11 cellular contexts compared by ENCODE assay signal in genomic region chr10:97718659-97719142, GRCh38. TPM values are rescaled to one million over a fixed set of nuclear protein-coding genes. Genes with fewer than 3 reads are reported as not detected.
DNase-seq lines count a peak whose midpoint lies in the region; ATAC-seq and TF ChIP-seq lines count a peak whose summit lies in the region.
"Had no signal": no experiment of that assay in that cellular context is flagged by ENCODE, and none has a peak within 500 bp of the region (broad histone marks: within the 10 kb centered on the region; RNA-seq: fewer than 3 reads in every experiment).

No MANE protein-coding gene starts in this region.

- TF ChIP-seq CTCF in C4-2B (conservative IDR thresholded peaks at IDR 0.05) (no peak), coronary artery (IDR thresholded peaks at IDR 0.05) (no peak)

- CTCF ChIA-PET in activated naive CD4-positive, alpha-beta T cell treated with anti-CD3 and anti-CD28 coated beads, Interleukin-2, amount 10 ng/mL, durations not matched to agents 7 days and 5 days (lab: Charles Lee), result interaction anchor here (0.7 to 2.6 kb wide), 4 partner anchors 10 to 524 kb away, joined by 3 to 12 read pairs (median 3); no protein-coding TSS in a partner anchor

- ATAC-seq in HG03457 (IDR thresholded peaks at IDR 0.05; ENCODE audit: unreplicated experiment), result no peak
- no peak for ATAC-seq in stimulated activated memory B cell treated with anti-CD40 and anti-IgM and Interleukin-4, amounts not matched to agents 10 μg/mL and 1 μg/mL and 100 μg/mL, for 72 hours
- ATAC-seq: activated naive CD4-positive, alpha-beta T cell treated with anti-CD3 and anti-CD28 coated beads, Interleukin-2, amount 50 U/mL, for 72 hours had no signal

- intact Hi-C loops in activated T-helper 1 cell treated with anti-CD3 and anti-CD28 coated beads, Interleukin-12 subunit alpha, Interleukin-12 subunit beta, Interleukin-2, Interleukin-4 antibody, amounts not matched to agents 30 ng/mL and 10 ng/mL and 1 ng/mL, durations not matched to agents 14 hours and 24 hours and 36 hours (cut with micrococcal nuclease), result no loop called here

- H3K4me3 Mint-ChIP-seq in activated T-helper 1 cell treated with anti-CD3 and anti-CD28 coated beads, Interleukin-12 subunit alpha, Interleukin-12 subunit beta, Interleukin-2, Interleukin-4 antibody, amounts not matched to agents 30 ng/mL and 10 ng/mL and 1 ng/mL, durations not matched to agents 14 hours and 24 hours and 36 hours, result no peak overlapping the region
- H3K4me3 Mint-ChIP-seq in activated naive CD4-positive, alpha-beta T cell treated with anti-CD3 and anti-CD28 coated beads, Interleukin-2, amount 10 ng/mL, durations not matched to agents 7 days and 5 days, result no peak overlapping the region
- H3K4me3 Mint-ChIP-seq in stimulated activated memory B cell treated with anti-CD40 and anti-IgM and Interleukin-4, amounts not matched to agents 10 μg/mL and 1 μg/mL and 100 μg/mL, for 72 hours, result no peak overlapping the region

- H3K9me3 Mint-ChIP-seq in activated T-helper 1 cell treated with anti-CD3 and anti-CD28 coated beads, Interleukin-12 subunit alpha, Interleukin-12 subunit beta, Interleukin-2, Interleukin-4 antibody, amounts not matched to agents 30 ng/mL and 10 ng/mL and 1 ng/mL, durations not matched to agents 14 hours and 24 hours and 36 hours, result no peaks in the 10 kb centered on the region
- H3K9me3 Mint-ChIP-seq in activated naive CD4-positive, alpha-beta T cell treated with anti-CD3 and anti-CD28 coated beads, Interleukin-2, amount 10 ng/mL, durations not matched to agents 7 days and 5 days, result no peaks in the 10 kb centered on the region
- no peaks in the 10 kb centered on the region for H3K9me3 Mint-ChIP-seq in stimulated activated memory B cell treated with anti-CD40 and anti-IgM and Interleukin-4, amounts not matched to agents 10 μg/mL and 1 μg/mL and 100 μg/mL, for 72 hours
- H3K9me3 Mint-ChIP-seq: activated naive CD4-positive, alpha-beta T cell treated with anti-CD3 and anti-CD28 coated beads, Interleukin-2, amount 50 U/mL, for 72 hours had no signal

- H3K27ac ChIP-seq in C4-2B (peak overlapping the region; percentile 54), coronary artery (peak overlapping the region; percentile 93 to 96)

- peaks cover 17% of the 10 kb centered on the region for H3K27me3 Mint-ChIP-seq in activated T-helper 1 cell treated with anti-CD3 and anti-CD28 coated beads, Interleukin-12 subunit alpha, Interleukin-12 subunit beta, Interleukin-2, Interleukin-4 antibody, amounts not matched to agents 30 ng/mL and 10 ng/mL and 1 ng/mL, durations not matched to agents 14 hours and 24 hours and 36 hours (ENCODE audit: insufficient read depth)
- H3K27me3 Mint-ChIP-seq in activated naive CD4-positive, alpha-beta T cell treated with anti-CD3 and anti-CD28 coated beads, Interleukin-2, amount 10 ng/mL, durations not matched to agents 7 days and 5 days, result peaks cover 53% of the 10 kb centered on the region
- no peaks in the 10 kb centered on the region for H3K27me3 Mint-ChIP-seq in stimulated activated memory B cell treated with anti-CD40 and anti-IgM and Interleukin-4, amounts not matched to agents 10 μg/mL and 1 μg/mL and 100 μg/mL, for 72 hours

- DNase-seq in NCI-H1417 (lab: John Stamatoyannopoulos, UW) (peak; percentile 52 to 79 (median 63)), coronary artery (ENCODE audit: low spot score) (no peak), myocyte (ENCODE audit: low read depth) (peak; percentile 55)
- DNase-seq in activated T-helper 1 cell treated with anti-CD3 and anti-CD28 coated beads, Interleukin-12 subunit alpha, Interleukin-12 subunit beta, Interleukin-2, Interleukin-4 antibody, amounts not matched to agents 30 ng/mL and 10 ng/mL and 1 ng/mL, durations not matched to agents 14 hours and 24 hours and 36 hours (ENCODE audit: low spot score), result no peak
- no peak for DNase-seq in activated naive CD4-positive, alpha-beta T cell treated with anti-CD3 and anti-CD28 coated beads, Interleukin-2, amount 10 ng/mL, durations not matched to agents 7 days and 5 days

- H3K4me1 Mint-ChIP-seq in activated T-helper 1 cell treated with anti-CD3 and anti-CD28 coated beads, Interleukin-12 subunit alpha, Interleukin-12 subunit beta, Interleukin-2, Interleukin-4 antibody, amounts not matched to agents 30 ng/mL and 10 ng/mL and 1 ng/mL, durations not matched to agents 14 hours and 24 hours and 36 hours (ENCODE audit: low read depth), result peaks cover 5% of the 10 kb centered on the region
- H3K4me1 Mint-ChIP-seq in activated naive CD4-positive, alpha-beta T cell treated with anti-CD3 and anti-CD28 coated beads, Interleukin-2, amount 10 ng/mL, durations not matched to agents 7 days and 5 days, result peaks cover 9% of the 10 kb centered on the region
- peaks cover 14% of the 10 kb centered on the region for H3K4me1 Mint-ChIP-seq in stimulated activated memory B cell treated with anti-CD40 and anti-IgM and Interleukin-4, amounts not matched to agents 10 μg/mL and 1 μg/mL and 100 μg/mL, for 72 hours

- peak overlapping the region; percentile 4 for H3K4me3 ChIP-seq in coronary artery
- H3K4me3 ChIP-seq: HAP-1 had no signal

- H3K27ac Mint-ChIP-seq in activated T-helper 1 cell treated with anti-CD3 and anti-CD28 coated beads, Interleukin-12 subunit alpha, Interleukin-12 subunit beta, Interleukin-2, Interleukin-4 antibody, amounts not matched to agents 30 ng/mL and 10 ng/mL and 1 ng/mL, durations not matched to agents 14 hours and 24 hours and 36 hours, result no peak overlapping the region
- H3K27ac Mint-ChIP-seq in activated naive CD4-positive, alpha-beta T cell treated with anti-CD3 and anti-CD28 coated beads, Interleukin-2, amount 10 ng/mL, durations not matched to agents 7 days and 5 days, result no peak overlapping the region
- H3K27ac Mint-ChIP-seq in stimulated activated memory B cell treated with anti-CD40 and anti-IgM and Interleukin-4, amounts not matched to agents 10 μg/mL and 1 μg/mL and 100 μg/mL, for 72 hours, result no peak overlapping the region

- peaks cover 6% of the 10 kb centered on the region for H3K36me3 Mint-ChIP-seq in activated T-helper 1 cell treated with anti-CD3 and anti-CD28 coated beads, Interleukin-12 subunit alpha, Interleukin-12 subunit beta, Interleukin-2, Interleukin-4 antibody, amounts not matched to agents 30 ng/mL and 10 ng/mL and 1 ng/mL, durations not matched to agents 14 hours and 24 hours and 36 hours (ENCODE audit: low read depth)
- H3K36me3 Mint-ChIP-seq in activated naive CD4-positive, alpha-beta T cell treated with anti-CD3 and anti-CD28 coated beads, Interleukin-2, amount 10 ng/mL, durations not matched to agents 7 days and 5 days, result no peaks in the 10 kb centered on the region
- no peaks in the 10 kb centered on the region for H3K36me3 Mint-ChIP-seq in stimulated activated memory B cell treated with anti-CD40 and anti-IgM and Interleukin-4, amounts not matched to agents 10 μg/mL and 1 μg/mL and 100 μg/mL, for 72 hours

RNA-seq across cellular contexts. Expression of gene MARVELD1, which starts 5.2 kb away (rescaled TPM):
- total RNA-seq in myocyte, result 31.3 and 37.2 TPM in 2 replicates
- polyA plus RNA-seq in myocyte (2012), result 88.9 TPM
- 3.0 and 3.4 TPM in 2 replicates for total RNA-seq in activated T-helper 1 cell treated with anti-CD3 and anti-CD28 coated beads, Interleukin-12 subunit alpha, Interleukin-12 subunit beta, Interleukin-2, Interleukin-4 antibody, amounts not matched to agents 30 ng/mL and 10 ng/mL and 1 ng/mL, durations not matched to agents 14 hours and 24 hours and 36 hours

RNA-seq across cellular contexts. Expression of gene ZFYVE27, which starts 18.2 kb away (rescaled TPM):
- 25.5 and 30.5 TPM in 2 replicates for total RNA-seq in myocyte
- 33.5 TPM for polyA plus RNA-seq in myocyte (2012)
- total RNA-seq in activated T-helper 1 cell treated with anti-CD3 and anti-CD28 coated beads, Interleukin-12 subunit alpha, Interleukin-12 subunit beta, Interleukin-2, Interleukin-4 antibody, amounts not matched to agents 30 ng/mL and 10 ng/mL and 1 ng/mL, durations not matched to agents 14 hours and 24 hours and 36 hours, result 41.7 and 42.5 TPM in 2 replicates

RNA-seq across cellular contexts. Expression of gene AVPI1, which starts 31.7 kb away (rescaled TPM):
- 30.9 and 56.8 TPM in 2 replicates for total RNA-seq in myocyte
- polyA plus RNA-seq in myocyte (2012), result 21.5 TPM
- total RNA-seq in activated T-helper 1 cell treated with anti-CD3 and anti-CD28 coated beads, Interleukin-12 subunit alpha, Interleukin-12 subunit beta, Interleukin-2, Interleukin-4 antibody, amounts not matched to agents 30 ng/mL and 10 ng/mL and 1 ng/mL, durations not matched to agents 14 hours and 24 hours and 36 hours, result 0.66 and 0.93 TPM in 2 replicates

RNA-seq across cellular contexts. Expression of gene SFRP5, which starts 53.1 kb away (rescaled TPM):
- 0.91 and 1.4 TPM in 2 replicates for total RNA-seq in myocyte
- polyA plus RNA-seq in myocyte (2012), result 0.58 TPM
- not detected in 2 replicates for total RNA-seq in activated T-helper 1 cell treated with anti-CD3 and anti-CD28 coated beads, Interleukin-12 subunit alpha, Interleukin-12 subunit beta, Interleukin-2, Interleukin-4 antibody, amounts not matched to agents 30 ng/mL and 10 ng/mL and 1 ng/mL, durations not matched to agents 14 hours and 24 hours and 36 hours
- total RNA-seq: activated naive CD4-positive, alpha-beta T cell treated with anti-CD3 and anti-CD28 coated beads, Interleukin-2, amount 50 U/mL, for 72 hours; kidney epithelial cell had no signal

Comparison
In these comparisons a context has a peak if more than half of its experiments do, and no peak if none do; other contexts are left out.
1. DNase-seq: peak in NCI-H1417 (3 of 3) and myocyte (single experiment); none in coronary artery (single experiment), activated T-helper 1 cell treated with anti-CD3 and anti-CD28 coated beads, Interleukin-12 subunit alpha, Interleukin-12 subunit beta, Interleukin-2, Interleukin-4 antibody, amounts not matched to agents 30 ng/mL and 10 ng/mL and 1 ng/mL, durations not matched to agents 14 hours and 24 hours and 36 hours (single experiment) and activated naive CD4-positive, alpha-beta T cell treated with anti-CD3 and anti-CD28 coated beads, Interleukin-2, amount 10 ng/mL, durations not matched to agents 7 days and 5 days (single experiment).
2. RNA of gene AVPI1, which starts 31.7 kb away (total RNA-seq): 30.9 to 56.8 TPM in myocyte; 0.66 to 0.93 TPM in activated T-helper 1 cell treated with anti-CD3 and anti-CD28 coated beads, Interleukin-12 subunit alpha, Interleukin-12 subunit beta, Interleukin-2, Interleukin-4 antibody, amounts not matched to agents 30 ng/mL and 10 ng/mL and 1 ng/mL, durations not matched to agents 14 hours and 24 hours and 36 hours; every median in the first group is over 10 times any median in the second.